Comparison of ENCODE assay signal across 26 cellular contexts in genomic region chr3:189896533-189896932, GRCh38.
"Had no signal": no experiment of that assay in that cellular context is flagged by ENCODE, and none has a peak within 500 bp of the region (broad histone marks: within the 10 kb centered on the region; RNA-seq: fewer than 3 reads in every experiment).

No MANE protein-coding gene starts in this region.

- H3K9me3 Mint-ChIP-seq: activated CD4-positive, alpha-beta memory T cell treated with anti-CD3 and anti-CD28 coated beads for 36 hours; activated naive CD4-positive, alpha-beta T cell treated with anti-CD3 and anti-CD28 coated beads, Interleukin-2, amount 50 U/mL, for 72 hours; activated naive CD8-positive, alpha-beta T cell treated with anti-CD3 and anti-CD28 coated beads, Interleukin-2, amount 50 U/mL, for 24 hours; activated T-cell treated with anti-CD3 and anti-CD28 coated beads, Interleukin-2, amount 50 U/mL, for 4 hours; brain; T-cell had no signal

- H3K27ac Mint-ChIP-seq: activated CD4-positive, alpha-beta memory T cell treated with anti-CD3 and anti-CD28 coated beads for 36 hours; activated CD4-positive, alpha-beta T cell treated with anti-CD3 and anti-CD28 coated beads, Interleukin-2, amount 10 ng/mL, durations not matched to agents 7 days and 5 days; activated naive CD4-positive, alpha-beta T cell treated with anti-CD3 and anti-CD28 coated beads, Interleukin-2, amount 50 U/mL, for 72 hours; activated naive CD8-positive, alpha-beta T cell treated with anti-CD3 and anti-CD28 coated beads, Interleukin-2, amount 50 U/mL, for 24 hours; brain; T-cell had no signal

- DNase-seq: activated CD4-positive, alpha-beta memory T cell treated with anti-CD3 and anti-CD28 coated beads for 36 hours; activated CD4-positive, alpha-beta T cell treated with anti-CD3 and anti-CD28 coated beads, Interleukin-2, amount 10 ng/mL, durations not matched to agents 7 days and 5 days; activated CD4-positive, CD25-positive, alpha-beta regulatory T cell; activated CD8-positive, alpha-beta memory T cell treated with anti-CD3 and anti-CD28 coated beads for 24 hours; activated effector memory CD4-positive, alpha-beta T cell treated with anti-CD3 and anti-CD28 coated beads, Interleukin-2, amount 50 U/mL, for 16 hours; activated naive CD4-positive, alpha-beta T cell treated with Interleukin-2 at 50 U/mL for 16 hours; activated naive CD8-positive, alpha-beta T cell treated with anti-CD3 and anti-CD28 coated beads, Interleukin-2, amount 50 U/mL, for 24 hours; activated T-cell treated with anti-CD3 and anti-CD28 coated beads, Interleukin-2, amount 50 U/mL, for 4 hours; amniotic stem cell; cerebellar nuclear complex; MM.1S; NCI-H1105 treated with DMSO at 0.1 percent for 48 hours; NCI-H1436 treated with DMSO at 0.1 percent for 48 hours; NCI-H187 treated with DMSO at 0.1 percent for 48 hours; NCI-H510A treated with DMSO at 0.1 percent for 48 hours; NCI-H69; NK-92 treated with Interleukin-12 subunit alpha and Interleukin-12 subunit beta, amount 100 ng/mL, for 24 hours; T-cell; T-helper 2 cell; T1000 had no signal

- H3K27me3 Mint-ChIP-seq: activated CD4-positive, alpha-beta T cell treated with anti-CD3 and anti-CD28 coated beads, Interleukin-2, amount 10 ng/mL, durations not matched to agents 7 days and 5 days; brain; T-cell had no signal

- H3K36me3 Mint-ChIP-seq: activated CD4-positive, alpha-beta memory T cell treated with anti-CD3 and anti-CD28 coated beads for 36 hours; activated naive CD4-positive, alpha-beta T cell treated with anti-CD3 and anti-CD28 coated beads, Interleukin-2, amount 50 U/mL, for 72 hours; brain; T-cell had no signal

- H3K4me1 Mint-ChIP-seq: activated CD4-positive, alpha-beta T cell treated with anti-CD3 and anti-CD28 coated beads, Interleukin-2, amount 10 ng/mL, durations not matched to agents 7 days and 5 days; activated naive CD8-positive, alpha-beta T cell treated with anti-CD3 and anti-CD28 coated beads, Interleukin-2, amount 50 U/mL, for 24 hours; brain; T-cell had no signal

- H3K4me3 Mint-ChIP-seq: activated CD4-positive, alpha-beta memory T cell treated with anti-CD3 and anti-CD28 coated beads for 36 hours; activated CD4-positive, alpha-beta T cell treated with anti-CD3 and anti-CD28 coated beads, Interleukin-2, amount 10 ng/mL, durations not matched to agents 7 days and 5 days; activated naive CD8-positive, alpha-beta T cell treated with anti-CD3 and anti-CD28 coated beads, Interleukin-2, amount 50 U/mL, for 24 hours; activated T-cell treated with anti-CD3 and anti-CD28 coated beads, Interleukin-2, amount 50 U/mL, for 4 hours; brain; T-cell had no signal

- H3K9ac ChIP-seq: KMS-11 had no signal

- H3K4me2 ChIP-seq: KMS-11 had no signal

- H3K27ac ChIP-seq: KMS-11, SK-N-MC had no signal

- H3K4me3 ChIP-seq: SK-N-MC had no signal

- FAIRE-seq: astrocyte, TTC549 had no signal

- ATAC-seq: activated naive CD4-positive, alpha-beta T cell treated with anti-CD3 and anti-CD28 coated beads, Interleukin-2, amount 50 U/mL, for 72 hours; activated naive CD8-positive, alpha-beta T cell treated with anti-CD3 and anti-CD28 coated beads, Interleukin-2, amount 50 U/mL, for 24 hours; activated T-cell treated with anti-CD3 and anti-CD28 coated beads, Interleukin-2, amount 50 U/mL, for 4 hours; T-cell had no signal
